8 cellular contexts compared by ENCODE assay signal in the genomic region with DNA sequence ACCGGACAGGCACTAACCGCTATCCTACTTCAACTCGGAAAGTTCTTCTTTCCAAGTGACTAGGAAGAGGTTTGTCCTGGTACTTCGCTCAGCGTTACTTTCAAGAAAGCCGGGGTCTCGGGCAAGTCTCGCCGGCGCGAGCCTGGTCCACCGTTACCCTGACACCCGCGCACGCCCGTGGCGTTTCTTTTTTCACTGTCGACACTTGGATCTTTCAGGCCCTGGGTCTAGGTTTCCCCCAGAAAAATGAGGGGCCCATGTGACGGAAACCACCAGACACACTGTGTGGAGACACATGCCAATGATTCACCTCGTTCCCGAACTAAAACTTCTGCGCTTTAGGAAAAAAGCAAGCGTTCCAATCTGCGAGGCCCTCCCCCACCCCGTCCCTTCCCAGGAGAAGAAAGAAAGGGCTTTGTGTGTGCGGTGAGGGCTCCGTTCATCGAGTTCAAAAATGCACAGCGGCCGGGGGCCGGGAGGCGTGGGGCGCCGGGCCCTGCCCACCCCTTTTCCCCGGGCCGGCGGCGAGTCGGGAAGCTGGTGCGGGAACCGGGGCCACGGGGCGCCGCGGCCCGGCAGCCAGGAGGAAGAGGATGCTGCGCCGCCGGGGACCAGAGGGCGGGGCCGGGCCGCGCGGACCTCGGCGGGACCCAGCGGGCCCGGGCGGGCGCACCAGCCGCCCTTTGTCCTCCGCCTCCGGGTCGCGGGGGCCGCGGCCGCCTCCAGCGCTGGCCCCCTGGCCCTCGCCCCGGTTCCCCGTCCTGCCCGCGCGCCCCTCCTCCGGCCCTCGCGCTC. TPM values are rescaled to one million over a fixed set of nuclear protein-coding genes. Genes with fewer than 3 reads are reported as not detected.
DNase-seq lines count a peak whose midpoint lies in the region; ATAC-seq and TF ChIP-seq lines count a peak whose summit lies in the region.

No MANE protein-coding gene starts in this region.

- H3K4me1 Mint-ChIP-seq in CD14-positive monocyte: peaks cover 22% of the 10 kb centered on the region
- H3K4me1 Mint-ChIP-seq in stimulated activated naive CD8-positive, alpha-beta T cell treated with anti-CD3 and anti-CD28 coated beads, Interleukin-15, Interleukin-2, amounts not matched to agents 100 ng/mL and 50 ng/mL, for 24 hours (ENCODE audit: low read depth): peaks cover 19% of the 10 kb centered on the region

- H3K27ac Mint-ChIP-seq in CD14-positive monocyte: peak overlapping the region in 2 of 7 donors; percentile 25 to 57
- no peak overlapping the region for H3K27ac Mint-ChIP-seq in stimulated activated naive CD8-positive, alpha-beta T cell treated with anti-CD3 and anti-CD28 coated beads, Interleukin-15, Interleukin-2, amounts not matched to agents 100 ng/mL and 50 ng/mL, for 24 hours

- TF ChIP-seq CTCF in CD14-positive monocyte (IDR thresholded peaks at IDR 0.05) (no peak), Loucy (conservative IDR thresholded peaks at IDR 0.05; ENCODE audit: low read length) (no peak), choroid plexus epithelial cell (conservative IDR thresholded peaks at IDR 0.05; ENCODE audit: low read depth, low read length) (no peak)

- H3K4me3 ChIP-seq in Loucy (ENCODE audit: low read length, poor library complexity, severe bottlenecking) (peak overlapping the region; percentile 60), choroid plexus epithelial cell (ENCODE audit: low read depth, low read length) (peak overlapping the region; percentile 78)

- peaks cover 3% of the 10 kb centered on the region for H4K20me1 ChIP-seq in Loucy (ENCODE audit: insufficient read depth, low read length, poor library complexity, severe bottlenecking)

- intact Hi-C loops in CD14-positive monocyte (cut with micrococcal nuclease): no loop called here

- no peak for DNase-seq in CD14-positive monocyte (ENCODE audit: low spot score)
- peak; percentile 39 for DNase-seq in choroid plexus epithelial cell (ENCODE audit: low read depth)
- peak; percentile 43 for DNase-seq in left lobe of liver (ENCODE audit: low spot score)
- no peak for DNase-seq in OCI-M2 (lab: John Stamatoyannopoulos, UW; ENCODE audit: unreplicated experiment)
- no peak for DNase-seq in stimulated activated CD4-positive, alpha-beta T cell treated with anti-CD3 and anti-CD28 coated beads, Interleukin-12 subunit alpha, Interleukin-12 subunit beta, amount 100 ng/mL, for 4 hours

- H3K9me3 Mint-ChIP-seq in CD14-positive monocyte: peaks cover 0 to 13% (median 4%) of the 10 kb centered on the region in 7 donors
- H3K9me3 Mint-ChIP-seq in stimulated activated naive CD8-positive, alpha-beta T cell treated with anti-CD3 and anti-CD28 coated beads, Interleukin-15, Interleukin-2, amounts not matched to agents 100 ng/mL and 50 ng/mL, for 24 hours: no peaks in the 10 kb centered on the region

- H3F3A ChIP-seq in Loucy (ENCODE audit: low read depth): 0 out of 2 replicates have a peak, but pooled peaks cover 8% of the 10 kb centered on the region

- H3K9me3 ChIP-seq in Loucy (ENCODE audit: insufficient read depth, low read depth, low read length): no peaks in the 10 kb centered on the region

- ATAC-seq in left lobe of liver (peak; percentile 43), GM21447 (IDR thresholded peaks at IDR 0.05; ENCODE audit: unreplicated experiment) (no peak)

- no peaks in the 10 kb centered on the region for H3K36me3 ChIP-seq in Loucy (ENCODE audit: insufficient read depth, low read length)

- peaks cover 70% of the 10 kb centered on the region for H3K4me1 ChIP-seq in Loucy (ENCODE audit: insufficient read depth, low read length, poor library complexity, severe bottlenecking)

- peaks cover 7 to 8% of the 10 kb centered on the region in 2 donors for H3K36me3 Mint-ChIP-seq in CD14-positive monocyte
- H3K36me3 Mint-ChIP-seq in stimulated activated naive CD8-positive, alpha-beta T cell treated with anti-CD3 and anti-CD28 coated beads, Interleukin-15, Interleukin-2, amounts not matched to agents 100 ng/mL and 50 ng/mL, for 24 hours (ENCODE audit: low read depth): no peaks in the 10 kb centered on the region

- peak overlapping the region; percentile 5 for H3K9ac ChIP-seq in Loucy (ENCODE audit: low read depth, low read length, poor library complexity, severe bottlenecking)

- no peaks in the 10 kb centered on the region for H3K9me2 ChIP-seq in Loucy (replicated peaks; ENCODE audit: low read depth, low read length)

- H3K27me3 Mint-ChIP-seq in CD14-positive monocyte (ENCODE audit: low read depth in 3 of 3): peaks cover 50 to 72% (median 60%) of the 10 kb centered on the region in 3 donors
- H3K27me3 Mint-ChIP-seq in stimulated activated naive CD8-positive, alpha-beta T cell treated with anti-CD3 and anti-CD28 coated beads, Interleukin-15, Interleukin-2, amounts not matched to agents 100 ng/mL and 50 ng/mL, for 24 hours: peaks cover 71% of the 10 kb centered on the region

- H3K4me3 Mint-ChIP-seq in CD14-positive monocyte: peak overlapping the region; percentile 89 to 92
- peak overlapping the region; percentile 67 for H3K4me3 Mint-ChIP-seq in stimulated activated naive CD8-positive, alpha-beta T cell treated with anti-CD3 and anti-CD28 coated beads, Interleukin-15, Interleukin-2, amounts not matched to agents 100 ng/mL and 50 ng/mL, for 24 hours

- peaks cover 74% of the 10 kb centered on the region for H3K79me2 ChIP-seq in Loucy (ENCODE audit: insufficient read depth, low read length)

- no peak overlapping the region for H2AFZ ChIP-seq in Loucy (ENCODE audit: low read length)

- H3K4me2 ChIP-seq in Loucy (ENCODE audit: low read depth, low read length, poor library complexity, severe bottlenecking): peak overlapping the region; percentile 64

- H3K27me3 ChIP-seq in Loucy (ENCODE audit: insufficient read depth, low read length, poor library complexity, severe bottlenecking): no peaks in the 10 kb centered on the region

RNA-seq across cellular contexts. Expression of gene ZNF521, which starts 2.6 kb away (rescaled TPM):
- under 1 TPM in 1 of 2 donors, not detected in 1; 0.07 TPM for polyA plus RNA-seq in CD14-positive monocyte
- 1.6 TPM for total RNA-seq in left lobe of liver

Comparison
In these comparisons a context has a peak if more than half of its experiments do, and no peak if none do; other contexts are left out.
1. DNase-seq: peak in choroid plexus epithelial cell (single experiment) and left lobe of liver (single experiment); none in CD14-positive monocyte (single experiment), OCI-M2 (single experiment) and stimulated activated CD4-positive, alpha-beta T cell treated with anti-CD3 and anti-CD28 coated beads, Interleukin-12 subunit alpha, Interleukin-12 subunit beta, amount 100 ng/mL, for 4 hours (single experiment).